1 cellular context compared by ENCODE assay signal in the genomic region with DNA sequence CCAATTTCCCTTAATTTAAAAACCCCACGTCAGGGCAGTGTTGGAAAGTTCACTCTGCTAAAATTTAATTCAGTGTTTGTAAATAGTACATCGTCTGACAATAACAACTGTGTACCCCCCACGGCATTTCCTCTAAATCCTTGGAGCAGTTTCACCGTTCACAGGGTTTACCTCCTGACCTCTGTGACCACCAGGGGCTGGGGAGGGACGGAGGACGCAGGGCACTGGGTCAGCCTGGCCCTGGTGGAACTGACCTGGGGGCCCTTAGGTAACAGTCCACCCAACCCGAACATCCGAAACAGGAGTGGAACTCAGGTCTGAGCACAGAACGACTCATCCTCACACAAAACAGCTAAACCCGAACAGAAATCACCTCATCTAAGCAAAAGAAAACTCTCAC.
TF ChIP-seq lines count a peak whose summit lies in the region.

No MANE protein-coding gene starts in this region.

TF ChIP-seq in HepG2, 621 proteins besides CTCF, POLR2A, EP300 and RAD21 (continued from another document):
- TF ChIP-seq ZBTB4 (CRISPR knock-in tag; IDR thresholded peaks at IDR 0.05; ENCODE audit: borderline replicate concordance), result 0 out of 2 replicates have a peak, but pooled peaks have one; percentile 42
- TF ChIP-seq, protein P1, sequence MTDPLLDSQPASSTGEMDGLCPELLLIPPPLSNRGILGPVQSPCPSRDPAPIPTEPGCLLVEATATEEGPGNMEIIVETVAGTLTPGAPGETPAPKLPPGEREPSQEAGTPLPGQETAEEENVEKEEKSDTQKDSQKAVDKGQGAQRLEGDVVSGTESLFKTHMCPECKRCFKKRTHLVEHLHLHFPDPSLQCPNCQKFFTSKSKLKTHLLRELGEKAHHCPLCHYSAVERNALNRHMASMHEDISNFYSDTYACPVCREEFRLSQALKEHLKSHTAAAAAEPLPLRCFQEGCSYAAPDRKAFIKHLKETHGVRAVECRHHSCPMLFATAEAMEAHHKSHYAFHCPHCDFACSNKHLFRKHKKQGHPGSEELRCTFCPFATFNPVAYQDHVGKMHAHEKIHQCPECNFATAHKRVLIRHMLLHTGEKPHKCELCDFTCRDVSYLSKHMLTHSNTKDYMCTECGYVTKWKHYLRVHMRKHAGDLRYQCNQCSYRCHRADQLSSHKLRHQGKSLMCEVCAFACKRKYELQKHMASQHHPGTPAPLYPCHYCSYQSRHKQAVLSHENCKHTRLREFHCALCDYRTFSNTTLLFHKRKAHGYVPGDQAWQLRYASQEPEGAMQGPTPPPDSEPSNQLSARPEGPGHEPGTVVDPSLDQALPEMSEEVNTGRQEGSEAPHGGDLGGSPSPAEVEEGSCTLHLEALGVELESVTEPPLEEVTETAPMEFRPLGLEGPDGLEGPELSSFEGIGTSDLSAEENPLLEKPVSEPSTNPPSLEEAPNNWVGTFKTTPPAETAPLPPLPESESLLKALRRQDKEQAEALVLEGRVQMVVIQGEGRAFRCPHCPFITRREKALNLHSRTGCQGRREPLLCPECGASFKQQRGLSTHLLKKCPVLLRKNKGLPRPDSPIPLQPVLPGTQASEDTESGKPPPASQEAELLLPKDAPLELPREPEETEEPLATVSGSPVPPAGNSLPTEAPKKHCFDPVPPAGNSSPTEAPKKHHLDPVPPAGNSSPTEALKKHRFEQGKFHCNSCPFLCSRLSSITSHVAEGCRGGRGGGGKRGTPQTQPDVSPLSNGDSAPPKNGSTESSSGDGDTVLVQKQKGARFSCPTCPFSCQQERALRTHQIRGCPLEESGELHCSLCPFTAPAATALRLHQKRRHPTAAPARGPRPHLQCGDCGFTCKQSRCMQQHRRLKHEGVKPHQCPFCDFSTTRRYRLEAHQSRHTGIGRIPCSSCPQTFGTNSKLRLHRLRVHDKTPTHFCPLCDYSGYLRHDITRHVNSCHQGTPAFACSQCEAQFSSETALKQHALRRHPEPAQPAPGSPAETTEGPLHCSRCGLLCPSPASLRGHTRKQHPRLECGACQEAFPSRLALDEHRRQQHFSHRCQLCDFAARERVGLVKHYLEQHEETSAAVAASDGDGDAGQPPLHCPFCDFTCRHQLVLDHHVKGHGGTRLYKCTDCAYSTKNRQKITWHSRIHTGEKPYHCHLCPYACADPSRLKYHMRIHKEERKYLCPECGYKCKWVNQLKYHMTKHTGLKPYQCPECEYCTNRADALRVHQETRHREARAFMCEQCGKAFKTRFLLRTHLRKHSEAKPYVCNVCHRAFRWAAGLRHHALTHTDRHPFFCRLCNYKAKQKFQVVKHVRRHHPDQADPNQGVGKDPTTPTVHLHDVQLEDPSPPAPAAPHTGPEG (CRISPR knock-in tag; IDR thresholded peaks at IDR 0.05), result 0 out of 2 replicates have a peak, but pooled peaks have one; percentile 39
- TF ChIP-seq SMAD9 (CRISPR knock-in tag; IDR thresholded peaks at IDR 0.05), result no peak
- no peak for TF ChIP-seq FOXJ3 (CRISPR knock-in tag; IDR thresholded peaks at IDR 0.05; ENCODE audit: borderline replicate concordance)
- no peak for TF ChIP-seq KLF16 (CRISPR knock-in tag; IDR thresholded peaks at IDR 0.05)
- peak; percentile 61 for TF ChIP-seq ZFP90 (CRISPR knock-in tag; IDR thresholded peaks at IDR 0.05; ENCODE audit: borderline replicate concordance)
- TF ChIP-seq, protein P2, sequence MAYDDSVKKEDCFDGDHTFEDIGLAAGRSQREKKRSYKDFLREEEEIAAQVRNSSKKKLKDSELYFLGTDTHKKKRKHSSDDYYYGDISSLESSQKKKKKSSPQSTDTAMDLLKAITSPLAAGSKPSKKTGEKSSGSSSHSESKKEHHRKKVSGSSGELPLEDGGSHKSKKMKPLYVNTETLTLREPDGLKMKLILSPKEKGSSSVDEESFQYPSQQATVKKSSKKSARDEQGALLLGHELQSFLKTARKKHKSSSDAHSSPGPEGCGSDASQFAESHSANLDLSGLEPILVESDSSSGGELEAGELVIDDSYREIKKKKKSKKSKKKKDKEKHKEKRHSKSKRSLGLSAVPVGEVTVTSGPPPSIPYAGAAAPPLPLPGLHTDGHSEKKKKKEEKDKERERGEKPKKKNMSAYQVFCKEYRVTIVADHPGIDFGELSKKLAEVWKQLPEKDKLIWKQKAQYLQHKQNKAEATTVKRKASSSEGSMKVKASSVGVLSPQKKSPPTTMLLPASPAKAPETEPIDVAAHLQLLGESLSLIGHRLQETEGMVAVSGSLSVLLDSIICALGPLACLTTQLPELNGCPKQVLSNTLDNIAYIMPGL (CRISPR knock-in tag; IDR thresholded peaks at IDR 0.05; ENCODE audit: borderline replicate concordance in 1 of 2, low read depth in 1 of 2), result no peak
- no peak for TF ChIP-seq ZNF549 (CRISPR knock-in tag; IDR thresholded peaks at IDR 0.05)
- no peak for TF ChIP-seq ZNF83 (CRISPR knock-in tag; IDR thresholded peaks at IDR 0.05; ENCODE audit: borderline replicate concordance)
- TF ChIP-seq, protein P3, sequence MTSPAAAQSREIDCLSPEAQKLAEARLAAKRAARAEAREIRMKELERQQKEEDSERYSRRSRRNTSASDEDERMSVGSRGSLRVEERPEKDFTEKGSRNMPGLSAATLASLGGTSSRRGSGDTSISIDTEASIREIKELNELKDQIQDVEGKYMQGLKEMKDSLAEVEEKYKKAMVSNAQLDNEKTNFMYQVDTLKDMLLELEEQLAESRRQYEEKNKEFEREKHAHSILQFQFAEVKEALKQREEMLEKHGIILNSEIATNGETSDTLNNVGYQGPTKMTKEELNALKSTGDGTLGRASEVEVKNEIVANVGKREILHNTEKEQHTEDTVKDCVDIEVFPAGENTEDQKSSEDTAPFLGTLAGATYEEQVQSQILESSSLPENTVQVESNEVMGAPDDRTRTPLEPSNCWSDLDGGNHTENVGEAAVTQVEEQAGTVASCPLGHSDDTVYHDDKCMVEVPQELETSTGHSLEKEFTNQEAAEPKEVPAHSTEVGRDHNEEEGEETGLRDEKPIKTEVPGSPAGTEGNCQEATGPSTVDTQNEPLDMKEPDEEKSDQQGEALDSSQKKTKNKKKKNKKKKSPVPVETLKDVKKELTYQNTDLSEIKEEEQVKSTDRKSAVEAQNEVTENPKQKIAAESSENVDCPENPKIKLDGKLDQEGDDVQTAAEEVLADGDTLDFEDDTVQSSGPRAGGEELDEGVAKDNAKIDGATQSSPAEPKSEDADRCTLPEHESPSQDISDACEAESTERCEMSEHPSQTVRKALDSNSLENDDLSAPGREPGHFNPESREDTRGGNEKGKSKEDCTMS (CRISPR knock-in tag; conservative IDR thresholded peaks at IDR 0.05), result no peak
- no peak for TF ChIP-seq FOSL2 (CRISPR knock-in tag; IDR thresholded peaks at IDR 0.05)
- 0 out of 2 replicates have a peak, but pooled peaks have one; percentile 46 for TF ChIP-seq RARA (CRISPR knock-in tag; IDR thresholded peaks at IDR 0.05)
- peak; percentile 43; the same call in 1 of the 2 replicates for TF ChIP-seq MTA1 (CRISPR knock-in tag; IDR thresholded peaks at IDR 0.05; ENCODE audit: borderline replicate concordance)
- TF ChIP-seq CREB1 (IDR thresholded peaks at IDR 0.05), result no peak
- no peak for TF ChIP-seq CREB1 (CRISPR knock-in tag; IDR thresholded peaks at IDR 0.05)
- 0 out of 2 replicates have a peak, but pooled peaks have one; percentile 19 for TF ChIP-seq HNF4A (CRISPR knock-in tag; IDR thresholded peaks at IDR 0.05)
- 0 out of 2 replicates have a peak, but pooled peaks have one; percentile 38 for TF ChIP-seq ZFP91 (CRISPR knock-in tag; IDR thresholded peaks at IDR 0.05; ENCODE audit: borderline replicate concordance)
- TF ChIP-seq ZBTB7B (CRISPR knock-in tag; IDR thresholded peaks at IDR 0.05), result no peak
- TF ChIP-seq PHF21A (CRISPR knock-in tag; IDR thresholded peaks at IDR 0.05), result 0 out of 2 replicates have a peak, but pooled peaks have one; percentile 5
- TF ChIP-seq ZNF747 (CRISPR knock-in tag; IDR thresholded peaks at IDR 0.05; ENCODE audit: borderline replicate concordance), result 0 out of 2 replicates have a peak, but pooled peaks have one; percentile 58
- TF ChIP-seq NR2C2 (CRISPR knock-in tag; IDR thresholded peaks at IDR 0.05; ENCODE audit: borderline replicate concordance), result no peak
- TF ChIP-seq HDAC1 (CRISPR knock-in tag; IDR thresholded peaks at IDR 0.05), result no peak
- no peak for TF ChIP-seq ESRRA (CRISPR knock-in tag; IDR thresholded peaks at IDR 0.05; ENCODE audit: low read depth)
- no peak for TF ChIP-seq ZNF335 (CRISPR knock-in tag; IDR thresholded peaks at IDR 0.05)
- 0 out of 2 replicates have a peak, but pooled peaks have one; percentile 28 for TF ChIP-seq ZNF619 (CRISPR knock-in tag; IDR thresholded peaks at IDR 0.05)
- no peak for TF ChIP-seq ZNF362 (CRISPR knock-in tag; IDR thresholded peaks at IDR 0.05; ENCODE audit: borderline replicate concordance)
- TF ChIP-seq, protein P4, sequence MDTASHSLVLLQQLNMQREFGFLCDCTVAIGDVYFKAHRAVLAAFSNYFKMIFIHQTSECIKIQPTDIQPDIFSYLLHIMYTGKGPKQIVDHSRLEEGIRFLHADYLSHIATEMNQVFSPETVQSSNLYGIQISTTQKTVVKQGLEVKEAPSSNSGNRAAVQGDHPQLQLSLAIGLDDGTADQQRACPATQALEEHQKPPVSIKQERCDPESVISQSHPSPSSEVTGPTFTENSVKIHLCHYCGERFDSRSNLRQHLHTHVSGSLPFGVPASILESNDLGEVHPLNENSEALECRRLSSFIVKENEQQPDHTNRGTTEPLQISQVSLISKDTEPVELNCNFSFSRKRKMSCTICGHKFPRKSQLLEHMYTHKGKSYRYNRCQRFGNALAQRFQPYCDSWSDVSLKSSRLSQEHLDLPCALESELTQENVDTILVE (CRISPR knock-in tag; IDR thresholded peaks at IDR 0.05), result no peak
- no peak for TF ChIP-seq SMARCE1 (IDR thresholded peaks at IDR 0.05; ENCODE audit: borderline replicate concordance)
